In genomic region chr9:75461188-75461587, GRCh38 we compare ENCODE assay signal across 26 cellular contexts.
"Had no signal": no experiment of that assay in that cellular context is flagged by ENCODE, and none has a peak within 500 bp of the region (broad histone marks: within the 10 kb centered on the region; RNA-seq: fewer than 3 reads in every experiment).

No MANE protein-coding gene starts in this region.

- H3K4me3 ChIP-seq: Peyer's patch, SJSA1 had no signal

- H3K27ac ChIP-seq: Peyer's patch, SJSA1 had no signal

- H3K4me1 Mint-ChIP-seq: activated naive CD4-positive, alpha-beta T cell treated with anti-CD3 and anti-CD28 coated beads, Interleukin-2, amount 50 U/mL, for 24 hours had no signal

- H3K27ac Mint-ChIP-seq: activated CD8-positive, alpha-beta T cell treated with anti-CD3 and anti-CD28 coated beads, Interleukin-2, amount 10 ng/mL, durations not matched to agents 7 days and 5 days; activated naive CD4-positive, alpha-beta T cell treated with anti-CD3 and anti-CD28 coated beads, Interleukin-2, amount 50 U/mL, for 24 hours; activated T-cell treated with anti-CD3 and anti-CD28 coated beads, Interleukin-2, amount 50 U/mL, for 24 hours; activated T-helper 1 cell treated with anti-CD3 and anti-CD28 coated beads, Interleukin-12 subunit alpha, Interleukin-12 subunit beta, Interleukin-2, Interleukin-4 antibody, amounts not matched to agents 30 ng/mL and 10 ng/mL and 1 ng/mL, durations not matched to agents 14 hours and 24 hours and 36 hours; T-helper 1 cell treated with Interleukin-12 subunit alpha and Interleukin-12 subunit beta and Interleukin-4 antibody, amounts not matched to agents 30 μg/mL and 1 μg/mL, for 36 hours had no signal

- H3K27me3 Mint-ChIP-seq: activated T-cell treated with anti-CD3 and anti-CD28 coated beads, Interleukin-2, amount 50 U/mL, for 24 hours had no signal

- H3K36me3 Mint-ChIP-seq: activated naive CD4-positive, alpha-beta T cell treated with anti-CD3 and anti-CD28 coated beads, Interleukin-2, amount 50 U/mL, for 24 hours had no signal

- H3K9me3 Mint-ChIP-seq: activated naive CD4-positive, alpha-beta T cell treated with anti-CD3 and anti-CD28 coated beads, Interleukin-2, amount 50 U/mL, for 24 hours; activated T-cell treated with anti-CD3 and anti-CD28 coated beads, Interleukin-2, amount 50 U/mL, for 24 hours; activated T-helper 1 cell treated with anti-CD3 and anti-CD28 coated beads, Interleukin-12 subunit alpha, Interleukin-12 subunit beta, Interleukin-2, Interleukin-4 antibody, amounts not matched to agents 30 ng/mL and 10 ng/mL and 1 ng/mL, durations not matched to agents 14 hours and 24 hours and 36 hours; T-helper 1 cell treated with Interleukin-12 subunit alpha and Interleukin-12 subunit beta and Interleukin-4 antibody, amounts not matched to agents 30 μg/mL and 1 μg/mL, for 36 hours had no signal

- H3K9me3 ChIP-seq: Peyer's patch, SJSA1 had no signal

- H3K4me1 ChIP-seq: Peyer's patch, SJSA1 had no signal

- H3K4me3 Mint-ChIP-seq: activated CD8-positive, alpha-beta T cell treated with anti-CD3 and anti-CD28 coated beads, Interleukin-2, amount 10 ng/mL, durations not matched to agents 7 days and 5 days; activated naive CD4-positive, alpha-beta T cell treated with anti-CD3 and anti-CD28 coated beads, Interleukin-2, amount 50 U/mL, for 24 hours; activated T-cell treated with anti-CD3 and anti-CD28 coated beads, Interleukin-2, amount 50 U/mL, for 24 hours; activated T-helper 1 cell treated with anti-CD3 and anti-CD28 coated beads, Interleukin-12 subunit alpha, Interleukin-12 subunit beta, Interleukin-2, Interleukin-4 antibody, amounts not matched to agents 30 ng/mL and 10 ng/mL and 1 ng/mL, durations not matched to agents 14 hours and 24 hours and 36 hours; T-helper 1 cell treated with Interleukin-12 subunit alpha and Interleukin-12 subunit beta and Interleukin-4 antibody, amounts not matched to agents 30 μg/mL and 1 μg/mL, for 36 hours had no signal

- ATAC-seq: activated CD8-positive, alpha-beta T cell treated with anti-CD3 and anti-CD28 coated beads, Interleukin-2, amount 10 ng/mL, durations not matched to agents 7 days and 5 days; SK-N-SH treated with all-trans-retinoic acid at 6 μM for 48 hours had no signal

- DNase-seq: activated CD4-positive, alpha-beta T cell treated with anti-CD3 and anti-CD28 coated beads for 48 hours; activated CD4-positive, alpha-beta T cell treated with anti-CD3 and anti-CD28 coated beads, Interleukin-2, amount 50 U/mL, for 4 hours; activated CD4-positive, CD25-positive, alpha-beta regulatory T cell treated with anti-CD3 and anti-CD28 coated beads, Interleukin-2, amount 50 U/mL, for 72 hours; activated CD8-positive, alpha-beta memory T cell treated with anti-CD3 and anti-CD28 coated beads, Interleukin-2, amount 50 U/mL, for 48 hours; activated CD8-positive, alpha-beta T cell treated with anti-CD3 and anti-CD28 coated beads, Interleukin-2, amount 10 ng/mL, durations not matched to agents 7 days and 5 days; activated effector memory CD4-positive, alpha-beta T cell treated with Interleukin-2 at 50 U/mL for 16 hours; activated naive CD4-positive, alpha-beta T cell; activated T-cell treated with anti-CD3 and anti-CD28 coated beads, Interleukin-2, amount 50 U/mL, for 24 hours; aorta; central memory CD4-positive, alpha-beta T cell; Kasumi-1; KBM-7; NCI-H1092; NCI-H1436; NCI-H1694 treated with DMSO at 0.1 percent for 48 hours; NCI-H2081 treated with DMSO at 0.1 percent for 48 hours; NCI-H526; NCI-H82; Peyer's patch; SHP77; SW 1271 had no signal

- H3K27me3 ChIP-seq: Peyer's patch, SJSA1 had no signal

- H3K36me3 ChIP-seq: Peyer's patch, SJSA1 had no signal
